Comparison of ENCODE assay signal across 18 cellular contexts in genomic region chr2:222042666-222043065, GRCh38.
"Had no signal": no experiment of that assay in that cellular context is flagged by ENCODE, and none has a peak within 500 bp of the region (broad histone marks: within the 10 kb centered on the region; RNA-seq: fewer than 3 reads in every experiment).

No MANE protein-coding gene starts in this region.

- DNase-seq: Kasumi-1, MM.1S, NCI-H1092 treated with DMSO at 0.1 percent for 48 hours, NCI-H1436 treated with DMSO at 0.1 percent for 48 hours, NCI-H1694, NCI-H187 treated with DMSO at 0.1 percent for 48 hours, NCI-H2029 treated with DMSO at 0.1 percent for 48 hours, NCI-H2171 treated with DMSO at 0.1 percent for 48 hours, NCI-H345, NCI-H446 treated with DMSO at 0.1 percent for 48 hours, NCI-H510A treated with DMSO at 0.1 percent for 48 hours, NCI-H526, SHP77, T-helper 1 cell had no signal

- H3K4me3 Mint-ChIP-seq: IgD-negative memory B cell had no signal

- H3K9me3 Mint-ChIP-seq: IgD-negative memory B cell had no signal

- ATAC-seq: K562, Panc1, SK-N-SH treated with all-trans-retinoic acid at 6 μM for 48 hours had no signal

- H3K27ac Mint-ChIP-seq: IgD-negative memory B cell had no signal

- H3K4me1 Mint-ChIP-seq: IgD-negative memory B cell had no signal
